8 cellular contexts compared by ENCODE assay signal in genomic region chr19:18304496-18305312, GRCh38. TPM values are rescaled to one million over a fixed set of nuclear protein-coding genes. Genes with fewer than 3 reads are reported as not detected.
A peak's percentile ranks its signal among the peaks of the same experiment; 100 is the strongest.
DNase-seq lines count a peak whose midpoint lies in the region; ATAC-seq and TF ChIP-seq lines count a peak whose summit lies in the region.

No MANE protein-coding gene starts in this region.

- H3K9me3 ChIP-seq in AG04450 (ENCODE audit: control insufficient read depth, insufficient read depth, low read length) (no peaks in the 10 kb centered on the region; the same call in 1 of the 2 replicates), right lobe of liver (no peaks in the 10 kb centered on the region)

- no peak for DNase-seq in AG04450 (ENCODE audit: low read depth, low spot score)
- DNase-seq in NCI-H2107 (lab: John Stamatoyannopoulos, UW), result peak; percentile 43
- peak; percentile 83 to 87 for DNase-seq in activated CD4-positive, alpha-beta T cell treated with anti-CD3 and anti-CD28 coated beads, Interleukin-2, amount 50 U/mL, for 4 hours
- DNase-seq in dermis blood vessel endothelial cell, result peak; percentile 80
- DNase-seq in right lobe of liver, result peak; percentile 87 to 90 (median 89)
- peak; percentile 75 to 78 for DNase-seq in stimulated activated CD4-positive, alpha-beta T cell treated with anti-CD3 and anti-CD28 coated beads, Interleukin-2, amount 100 ng/mL, for 48 hours
- DNase-seq in NCI-H146 treated with DMSO at 0.1 percent for 48 hours (lab: John Stamatoyannopoulos, UW; ENCODE audit: unreplicated experiment), result no peak

- H3K36me3 ChIP-seq in right lobe of liver, result peaks cover 0 to 4% (median under 1%) of the 10 kb centered on the region in 4 donors

- H3K4me1 ChIP-seq in right lobe of liver, result peaks cover 0 to 44% (median 5%) of the 10 kb centered on the region in 4 donors

- 23% methylated on average over 10 of the region's 29 CpGs for WGBS in right lobe of liver (ENCODE audit: insufficient coverage, low coverage, low lambda C conversion rate, missing lambda C conversion rate)

- H3K4me3 ChIP-seq in AG04450 (ENCODE audit: low read depth, low read length) (peak overlapping the region; percentile 52), right lobe of liver (peak overlapping the region; percentile 6 to 23 (median 21))

- in situ Hi-C loops in GM18951 (cut with MboI; ENCODE audit: low sequenced_read_pairs, unreplicated experiment), result no loop called here

- CTCF ChIA-PET in AG04450 (lab: Charles Lee), result interaction anchor here (0.7 to 1.3 kb wide), 3 partner anchors 23 to 113 kb away, joined by 3 to 7 read pairs (median 3); partner anchors contain the start of gene JUND

- TF ChIP-seq CTCF in AG04450 (IDR thresholded peaks at IDR 0.05; ENCODE audit: low read depth, low read length) (no peak), right lobe of liver (IDR thresholded peaks at IDR 0.05) (no peak)

- intact Hi-C loops in right lobe of liver (cut with DNase I), result no loop called here

- TF ChIP-seq POLR2A in GM18951 (IDR thresholded peaks at IDR 0.05; ENCODE audit: extremely low read depth, insufficient read depth, insufficient read length) (peak; percentile 55), right lobe of liver (IDR thresholded peaks at IDR 0.05) (peak; percentile 77)

- H3K27me3 ChIP-seq in AG04450 (ENCODE audit: control insufficient read depth, insufficient read depth, low read length) (no peaks in the 10 kb centered on the region), right lobe of liver (no peaks in the 10 kb centered on the region)

- ATAC-seq in right lobe of liver, result peak; percentile 66 to 75 (median 71)

- POLR2A ChIA-PET in AG04450 (lab: Yijun Ruan, JAX), result interaction anchor here (0.9 to 2.4 kb wide), 7 partner anchors 12 to 24 kb away, joined by 3 to 110 read pairs (median 11); partner anchors contain the start of genes JUND and LSM4

- H3K27ac ChIP-seq in AG04450 (ENCODE audit: low read depth, low read length) (peak overlapping the region; percentile 98), right lobe of liver (peak overlapping the region; percentile 91 to 95 (median 95))

RNA-seq across cellular contexts. Expression of gene LSM4, which starts 18.2 kb away (rescaled TPM):
- 58.6 and 69.3 TPM in 2 replicates for polyA plus RNA-seq in AG04450 (2011; rRNA removed)
- 22.1 and 25.7 TPM in 2 replicates for polyA minus RNA-seq in AG04450 (2011; rRNA and poly(A)+ RNA removed)
- total RNA-seq in dermis blood vessel endothelial cell (88.5 and 185 TPM in 2 replicates), right lobe of liver (100 to 1,000 TPM in 2 of 6 experiments, 10 to 100 TPM in 4; 37.6 to 139 (median 47.3) TPM)

RNA-seq across cellular contexts. Expression of gene JUND, which starts 23.3 kb away (rescaled TPM):
- polyA plus RNA-seq in AG04450 (2011; rRNA removed), result 48.6 and 67.8 TPM in 2 replicates
- 30.6 and 31.7 TPM in 2 replicates for polyA minus RNA-seq in AG04450 (2011; rRNA and poly(A)+ RNA removed)
- 122 and 173 TPM in 2 replicates for total RNA-seq in dermis blood vessel endothelial cell
- total RNA-seq in right lobe of liver, result 100 to 1,000 TPM in 4 of 6 experiments, 10 to 100 TPM in 2; 29.3 to 188 (median 134) TPM

RNA-seq across cellular contexts. Expression of gene IQCN, which starts 30.5 kb away (rescaled TPM):
- polyA plus RNA-seq in AG04450 (2011; rRNA removed), result 0.45 and 0.53 TPM in 2 replicates
- 1.5 and 1.6 TPM in 2 replicates for polyA minus RNA-seq in AG04450 (2011; rRNA and poly(A)+ RNA removed)
- total RNA-seq in dermis blood vessel endothelial cell (under 0.01 and 0.17 TPM in 2 replicates), right lobe of liver (1 to 10 TPM in 5 of 6 experiments, under 1 TPM in 1; 0.82 to 5.3 (median 2.5) TPM)

RNA-seq across cellular contexts. Expression of gene PGPEP1, which starts 35.7 kb away (rescaled TPM):
- 22.0 and 29.1 TPM in 2 replicates for polyA plus RNA-seq in AG04450 (2011; rRNA removed)
- 78.8 and 120 TPM in 2 replicates for polyA minus RNA-seq in AG04450 (2011; rRNA and poly(A)+ RNA removed)
- 28.2 and 29.6 TPM in 2 replicates for total RNA-seq in dermis blood vessel endothelial cell
- total RNA-seq in right lobe of liver, result 10 to 100 TPM; 33.0 to 55.5 (median 40.7) TPM

Comparison
In these comparisons a context has a peak if more than half of its experiments do, and no peak if none do; other contexts are left out.
1. DNase-seq: peak in NCI-H2107 (single experiment), activated CD4-positive, alpha-beta T cell treated with anti-CD3 and anti-CD28 coated beads, Interleukin-2, amount 50 U/mL, for 4 hours (2 of 2), dermis blood vessel endothelial cell (single experiment), right lobe of liver (3 of 3) and stimulated activated CD4-positive, alpha-beta T cell treated with anti-CD3 and anti-CD28 coated beads, Interleukin-2, amount 100 ng/mL, for 48 hours (2 of 2); none in AG04450 (single experiment) and NCI-H146 treated with DMSO at 0.1 percent for 48 hours (single experiment).